In the genomic region with DNA sequence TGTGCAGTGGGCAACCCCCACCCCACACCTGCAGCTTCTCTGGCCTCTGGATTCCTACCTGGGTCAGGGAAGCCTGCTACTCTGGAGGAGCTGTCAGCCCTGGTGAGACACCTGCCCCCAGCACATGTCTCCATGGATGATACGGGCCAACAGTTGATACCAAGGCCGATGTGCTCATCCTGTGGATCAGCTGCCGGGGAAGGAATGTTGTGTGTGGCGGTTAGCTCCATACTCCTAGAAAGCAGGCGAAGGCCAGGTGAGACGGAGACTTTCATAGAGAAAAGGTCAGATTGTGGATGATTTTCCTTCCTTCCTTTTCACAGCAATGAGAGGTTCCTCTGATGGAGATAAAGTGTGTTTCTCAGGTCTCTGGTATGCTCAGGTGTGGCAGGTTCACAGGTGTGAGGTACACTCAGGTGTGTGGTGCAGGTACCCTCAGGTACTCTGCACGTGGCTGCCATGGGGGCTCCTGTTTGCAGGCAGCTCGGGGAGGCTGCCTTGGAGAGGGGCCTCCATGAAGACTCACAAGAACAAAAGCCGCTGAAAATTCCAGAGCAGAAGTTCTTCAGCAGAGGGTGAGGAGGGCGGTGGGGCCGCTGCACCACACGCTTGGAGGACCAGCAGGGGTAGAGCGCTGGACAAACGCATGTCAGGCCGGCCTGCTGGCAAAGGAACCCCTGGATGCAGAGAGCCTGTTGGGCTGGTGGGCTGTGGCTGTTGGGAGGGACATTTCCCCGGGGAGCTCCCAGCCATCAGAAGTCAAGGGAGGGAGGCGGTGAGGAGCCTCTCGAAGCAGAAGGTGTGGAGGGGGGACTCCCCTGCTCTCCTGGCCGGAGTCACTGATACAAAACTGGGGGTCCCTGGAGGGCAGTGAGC, we compare ENCODE assay signal across 10 cellular contexts. TPM values are rescaled to one million over a fixed set of nuclear protein-coding genes. Genes with fewer than 3 reads are reported as not detected.
A peak's percentile ranks its signal among the peaks of the same experiment; 100 is the strongest.
DNase-seq lines count a peak whose midpoint lies in the region; ATAC-seq, FAIRE-seq and TF ChIP-seq lines count a peak whose summit lies in the region.
"Had no signal": no experiment of that assay in that cellular context is flagged by ENCODE, and none has a peak within 500 bp of the region (broad histone marks: within the 10 kb centered on the region; RNA-seq: fewer than 3 reads in every experiment).

No MANE protein-coding gene starts in this region.

- H3K9me3 Mint-ChIP-seq in activated naive CD4-positive, alpha-beta T cell treated with anti-CD3 and anti-CD28 coated beads, Interleukin-2, amount 50 U/mL, for 24 hours, result no peaks in the 10 kb centered on the region

- peaks cover 0 to 9% (median 8%) of the 10 kb centered on the region in 3 donors for H3K4me1 ChIP-seq in pancreas

- FAIRE-seq in pancreas (lab: Jason Lieb, UNC), result no peak

- intact Hi-C loops in pancreas (cut with DNase I), result no loop called here

- no peaks in the 10 kb centered on the region for H3K9me3 ChIP-seq in pancreas

- WGBS in pancreas, 2 donors, result 92 to 93% methylated on average over 19 of the region's 19 CpGs

- H3K27me3 ChIP-seq in pancreas, result peaks cover 0 to 6% (median 2%) of the 10 kb centered on the region in 4 donors

- H3K4me1 Mint-ChIP-seq in activated naive CD4-positive, alpha-beta T cell treated with anti-CD3 and anti-CD28 coated beads, Interleukin-2, amount 50 U/mL, for 24 hours, result peaks cover 10% of the 10 kb centered on the region

- ATAC-seq in HG02759 (IDR thresholded peaks at IDR 0.05; ENCODE audit: unreplicated experiment), result peak; percentile 29
- ATAC-seq in pancreas, result no peak

- H3K27me3 Mint-ChIP-seq in activated naive CD4-positive, alpha-beta T cell treated with anti-CD3 and anti-CD28 coated beads, Interleukin-2, amount 50 U/mL, for 24 hours, result peaks cover 4% of the 10 kb centered on the region

- H3K4me3 ChIP-seq in pancreas, result no peak overlapping the region

- in situ Hi-C loops in SK-MEL-5 (cut with HindIII; ENCODE audit: low pct_unique_long_range_greater_than_20kb, low sequenced_read_pairs) (no loop called here), KBM-7 (cut with MboI; ENCODE audit: low pct_unique_long_range_greater_than_20kb, low sequenced_read_pairs) (no loop called here)

- no peak for DNase-seq in activated naive CD4-positive, alpha-beta T cell treated with Interleukin-2 at 50 U/mL for 16 hours
- DNase-seq in SK-MEL-5 (ENCODE audit: low read depth, low spot score) (peak; percentile 32), DMS79 treated with DMSO at 0.1 percent for 48 hours (lab: John Stamatoyannopoulos, UW) (no peak), NCI-H1105 (lab: John Stamatoyannopoulos, UW) (no peak), pancreas (no peak), KBM-7 (no peak)
- DNase-seq: GF-D8, MM.1S had no signal

- TF ChIP-seq CTCF in pancreas (IDR thresholded peaks at IDR 0.05), result no peak

- H3K27ac Mint-ChIP-seq in activated naive CD4-positive, alpha-beta T cell treated with anti-CD3 and anti-CD28 coated beads, Interleukin-2, amount 50 U/mL, for 24 hours, result peak overlapping the region; percentile 35

- H3K36me3 ChIP-seq in pancreas, result peaks cover 0 to 13% (median 5%) of the 10 kb centered on the region in 3 donors

- H3K4me3 Mint-ChIP-seq in activated naive CD4-positive, alpha-beta T cell treated with anti-CD3 and anti-CD28 coated beads, Interleukin-2, amount 50 U/mL, for 24 hours, result no peak overlapping the region

- H3K36me3 Mint-ChIP-seq in activated naive CD4-positive, alpha-beta T cell treated with anti-CD3 and anti-CD28 coated beads, Interleukin-2, amount 50 U/mL, for 24 hours, result peaks cover 5% of the 10 kb centered on the region

- H3K27ac ChIP-seq in pancreas, result no peak overlapping the region

RNA-seq across cellular contexts. Expression of a gene that starts 5.1 kb away (rescaled TPM):
- total RNA-seq in SK-MEL-5 (2014; rRNA removed; shearing (Covaris generic)), result 20.0 and 21.4 TPM in 2 replicates
- 27.4 and 37.5 TPM in 2 replicates for polyA plus RNA-seq in SK-MEL-5 (2015; cell fraction: cytosol; rRNA removed)
- 54.9 and 59.4 TPM in 2 replicates for polyA plus RNA-seq in SK-MEL-5 (2015; cell fraction: nucleus; rRNA removed)
- total RNA-seq in pancreas, result under 1 TPM; 0.34 to 0.92 (median 0.67) TPM
- polyA plus RNA-seq in pancreas, result 1 to 10 TPM in 1 of 2 donors, under 1 TPM in 1; 0.61 to 1.7 TPM

RNA-seq across cellular contexts. Expression of a gene that starts 45.0 kb away (rescaled TPM):
- total RNA-seq in SK-MEL-5 (2014; rRNA removed; shearing (Covaris generic)), result 387 and 420 TPM in 2 replicates
- polyA plus RNA-seq in SK-MEL-5 (2015; cell fraction: cytosol; rRNA removed), result 231 and 263 TPM in 2 replicates
- polyA plus RNA-seq in SK-MEL-5 (2015; cell fraction: nucleus; rRNA removed), result 266 and 337 TPM in 2 replicates
- 10 to 100 TPM; 24.2 to 47.7 (median 30.6) TPM for total RNA-seq in pancreas
- 10 to 100 TPM; 54.7 to 66.4 TPM for polyA plus RNA-seq in pancreas

Comparison
In these comparisons a context has a peak if more than half of its experiments do, and no peak if none do; other contexts are left out.
1. RNA of a gene that starts 5.1 kb away (total RNA-seq): 20.0 to 21.4 TPM in SK-MEL-5; 0.34 to 0.92 TPM in pancreas; every median in the first group is over 10 times any median in the second.